ENCODE assay signal across 31 cellular contexts in the genomic region with DNA sequence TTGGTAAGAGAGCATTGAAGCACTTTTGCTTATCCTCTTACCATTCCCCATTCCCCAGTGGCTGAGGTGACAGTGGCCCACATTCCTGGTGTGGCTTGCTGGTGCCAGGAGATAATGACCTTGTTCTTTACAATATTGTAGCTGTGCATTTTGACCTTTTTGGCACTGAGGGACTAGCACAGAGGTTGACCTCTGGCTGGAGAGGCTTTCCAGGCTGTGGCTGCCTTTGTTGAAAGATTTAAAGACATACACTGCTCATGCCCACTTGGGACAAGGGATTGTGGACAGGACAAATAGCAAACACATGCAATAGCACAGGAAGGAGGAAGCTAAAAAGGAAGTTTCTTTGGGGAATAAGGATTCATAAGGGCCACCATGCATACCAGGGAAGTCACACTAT.
"Had no signal": no experiment of that assay in that cellular context is flagged by ENCODE, and none has a peak within 500 bp of the region (broad histone marks: within the 10 kb centered on the region; RNA-seq: fewer than 3 reads in every experiment).

No MANE protein-coding gene starts in this region.

- H3K27ac ChIP-seq: ascending aorta, body of pancreas, breast epithelium, Peyer's patch, SJCRH30, SK-N-MC had no signal

- H3K4me1 Mint-ChIP-seq: activated CD4-positive, alpha-beta T cell treated with anti-CD3 and anti-CD28 coated beads for 36 hours; activated naive CD4-positive, alpha-beta T cell treated with anti-CD3 and anti-CD28 coated beads, Interleukin-2, amount 50 U/mL, for 24 hours had no signal

- H3K4me1 ChIP-seq: ascending aorta, body of pancreas, breast epithelium, Peyer's patch, SJCRH30 had no signal

- H3K4me3 Mint-ChIP-seq: activated CD4-positive, alpha-beta T cell treated with anti-CD3 and anti-CD28 coated beads for 36 hours; activated CD4-positive, alpha-beta T cell treated with anti-CD3 and anti-CD28 coated beads, Interleukin-2, amount 10 ng/mL, durations not matched to agents 7 days and 5 days; activated CD8-positive, alpha-beta T cell treated with anti-CD3 and anti-CD28 coated beads, Interleukin-2, amount 10 ng/mL, durations not matched to agents 7 days and 5 days; activated naive CD4-positive, alpha-beta T cell treated with anti-CD3 and anti-CD28 coated beads, Interleukin-2, amount 50 U/mL, for 24 hours; activated naive CD8-positive, alpha-beta T cell treated with anti-CD3 and anti-CD28 coated beads, Interleukin-2, amount 10 ng/mL, durations not matched to agents 7 days and 5 days; activated T-cell treated with anti-CD3 and anti-CD28 coated beads, Interleukin-2, amount 50 U/mL, for 24 hours; T-helper 1 cell treated with Interleukin-12 subunit alpha and Interleukin-12 subunit beta and Interleukin-4 antibody, amounts not matched to agents 30 μg/mL and 1 μg/mL, for 36 hours; T-helper 2 cell treated with Interferon-gamma antibody and Interleukin-4, amounts not matched to agents 5 μg/mL and 100 μg/mL, for 36 hours had no signal

- ATAC-seq: activated CD4-positive, alpha-beta T cell treated with anti-CD3 and anti-CD28 coated beads for 36 hours; activated CD4-positive, CD25-positive, alpha-beta regulatory T cell treated with anti-CD3 and anti-CD28 coated beads, Interleukin-2, amount 50 U/mL, for 24 hours; activated CD8-positive, alpha-beta T cell treated with anti-CD3 and anti-CD28 coated beads, Interleukin-2, amount 10 ng/mL, durations not matched to agents 7 days and 5 days; body of pancreas; PC-3 had no signal

- DNase-seq: activated CD4-positive, alpha-beta T cell treated with anti-CD3 and anti-CD28 coated beads for 36 hours; activated CD4-positive, alpha-beta T cell treated with anti-CD3 and anti-CD28 coated beads, Interleukin-2, amount 10 ng/mL, durations not matched to agents 7 days and 5 days; activated CD4-positive, alpha-beta T cell treated with anti-CD3 and anti-CD28 coated beads, Interleukin-2, amount 50 U/mL, for 48 hours; activated CD8-positive, alpha-beta T cell treated with anti-CD3 and anti-CD28 coated beads, Interleukin-2, amount 10 ng/mL, durations not matched to agents 7 days and 5 days; activated gamma-delta T cell; activated naive CD4-positive, alpha-beta T cell treated with Interleukin-2 at 50 U/mL for 16 hours; activated naive CD8-positive, alpha-beta T cell treated with anti-CD3 and anti-CD28 coated beads, Interleukin-2, amount 10 ng/mL, durations not matched to agents 7 days and 5 days; activated T-cell treated with anti-CD3 and anti-CD28 coated beads, Interleukin-2, amount 50 U/mL, for 24 hours; amygdala; body of pancreas; NCI-H1048; NCI-H1105 treated with DMSO at 0.1 percent for 48 hours; NCI-H1436; NCI-H1694 treated with DMSO at 0.1 percent for 48 hours; NCI-H2029; NCI-H345; NCI-H526; NCI-H748 treated with DMSO at 0.1 percent for 48 hours; NK-92 treated with Interleukin-12 subunit alpha and Interleukin-12 subunit beta, amount 100 ng/mL, for 24 hours; PC-3; Peyer's patch; RPMI8226; SJCRH30 had no signal

- H3K36me3 ChIP-seq: breast epithelium, Peyer's patch, SJCRH30 had no signal

- H3K27me3 ChIP-seq: ascending aorta, body of pancreas, Peyer's patch, SJCRH30 had no signal

- H3K27ac Mint-ChIP-seq: activated CD4-positive, alpha-beta T cell treated with anti-CD3 and anti-CD28 coated beads for 36 hours; activated CD4-positive, alpha-beta T cell treated with anti-CD3 and anti-CD28 coated beads, Interleukin-2, amount 10 ng/mL, durations not matched to agents 7 days and 5 days; activated CD8-positive, alpha-beta T cell treated with anti-CD3 and anti-CD28 coated beads, Interleukin-2, amount 10 ng/mL, durations not matched to agents 7 days and 5 days; activated naive CD4-positive, alpha-beta T cell treated with anti-CD3 and anti-CD28 coated beads, Interleukin-2, amount 50 U/mL, for 24 hours; activated naive CD8-positive, alpha-beta T cell treated with anti-CD3 and anti-CD28 coated beads, Interleukin-2, amount 10 ng/mL, durations not matched to agents 7 days and 5 days; activated T-cell treated with anti-CD3 and anti-CD28 coated beads, Interleukin-2, amount 50 U/mL, for 24 hours; activated T-helper 2 cell treated with anti-CD3 and anti-CD28 coated beads, Interferon-gamma antibody, Interleukin-2, Interleukin-4, amounts not matched to agents 10 μg/mL and 5 μg/mL and 100 μg/mL, durations not matched to agents 14 hours and 24 hours and 36 hours; T-helper 1 cell treated with Interleukin-12 subunit alpha and Interleukin-12 subunit beta and Interleukin-4 antibody, amounts not matched to agents 30 μg/mL and 1 μg/mL, for 36 hours; T-helper 2 cell treated with Interferon-gamma antibody and Interleukin-4, amounts not matched to agents 5 μg/mL and 100 μg/mL, for 36 hours had no signal

- H3K4me3 ChIP-seq: ascending aorta, body of pancreas, breast epithelium, Peyer's patch, SJCRH30, SK-N-MC had no signal

- H3K9me3 Mint-ChIP-seq: activated CD4-positive, alpha-beta T cell treated with anti-CD3 and anti-CD28 coated beads, Interleukin-2, amount 10 ng/mL, durations not matched to agents 7 days and 5 days; activated naive CD4-positive, alpha-beta T cell treated with anti-CD3 and anti-CD28 coated beads, Interleukin-2, amount 50 U/mL, for 24 hours; activated T-cell treated with anti-CD3 and anti-CD28 coated beads, Interleukin-2, amount 50 U/mL, for 24 hours; activated T-helper 2 cell treated with anti-CD3 and anti-CD28 coated beads, Interferon-gamma antibody, Interleukin-2, Interleukin-4, amounts not matched to agents 10 μg/mL and 5 μg/mL and 100 μg/mL, durations not matched to agents 14 hours and 24 hours and 36 hours; T-helper 2 cell treated with Interferon-gamma antibody and Interleukin-4, amounts not matched to agents 5 μg/mL and 100 μg/mL, for 36 hours had no signal

- H3K27me3 Mint-ChIP-seq: activated CD4-positive, alpha-beta T cell treated with anti-CD3 and anti-CD28 coated beads for 36 hours; activated CD4-positive, alpha-beta T cell treated with anti-CD3 and anti-CD28 coated beads, Interleukin-2, amount 10 ng/mL, durations not matched to agents 7 days and 5 days; activated naive CD4-positive, alpha-beta T cell treated with anti-CD3 and anti-CD28 coated beads, Interleukin-2, amount 50 U/mL, for 24 hours; activated naive CD8-positive, alpha-beta T cell treated with anti-CD3 and anti-CD28 coated beads, Interleukin-2, amount 10 ng/mL, durations not matched to agents 7 days and 5 days had no signal

- H3K9me3 ChIP-seq: ascending aorta, body of pancreas, breast epithelium, Peyer's patch, SJCRH30 had no signal
